ENCODE assay signal across 23 cellular contexts in the genomic region with DNA sequence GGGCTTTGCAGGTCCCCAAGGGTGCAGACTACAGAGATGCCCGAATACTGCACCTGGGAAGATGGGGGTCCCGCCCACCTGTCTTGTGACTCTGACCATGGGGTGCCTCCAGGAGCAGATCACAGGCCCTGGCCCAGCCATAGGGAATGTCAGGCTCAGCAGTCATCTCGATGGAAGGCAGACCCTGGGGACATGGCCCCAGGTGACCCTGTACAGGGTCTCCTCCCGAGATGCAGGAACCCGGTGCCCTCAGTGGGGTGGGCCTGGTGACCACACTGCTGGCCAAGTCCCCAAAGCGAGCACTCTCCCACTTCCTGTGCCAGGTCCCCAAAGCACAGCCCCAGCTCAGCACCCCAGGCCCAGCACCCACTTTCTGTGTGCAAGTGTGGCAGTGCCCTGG.
"Had no signal": no experiment of that assay in that cellular context is flagged by ENCODE, and none has a peak within 500 bp of the region (broad histone marks: within the 10 kb centered on the region; RNA-seq: fewer than 3 reads in every experiment).

No MANE protein-coding gene starts in this region.

- DNase-seq: Kasumi-1, MM.1S, NCI-H1092 treated with DMSO at 0.1 percent for 48 hours, NCI-H1436, NCI-H187, NCI-H2029, NCI-H2081 treated with DMSO at 0.1 percent for 48 hours, NCI-H2171, NCI-H226, NCI-H446, NCI-H510A, NCI-H524 treated with DMSO at 0.1 percent for 48 hours, NCI-H69, NCI-H774, Right ventricle myocardium superior, RPMI8226, SIG-M5 had no signal

- H3K9ac ChIP-seq: KMS-11 had no signal

- H3K4me3 ChIP-seq: K562, SJSA1, SK-N-MC had no signal

- H3K27ac ChIP-seq: HL-60, KMS-11, SJSA1, SK-N-MC had no signal

- H3K36me3 Mint-ChIP-seq: IgD-negative memory B cell had no signal

- H3K36me3 ChIP-seq: SJSA1 had no signal

- ATAC-seq: K562 had no signal

- H3K27me3 Mint-ChIP-seq: IgD-negative memory B cell had no signal

- H3K4me3 Mint-ChIP-seq: IgD-negative memory B cell had no signal

- H3K4me1 ChIP-seq: SJSA1 had no signal

- H3K27me3 ChIP-seq: SJSA1 had no signal

- H3K4me2 ChIP-seq: KMS-11 had no signal

- H3K9me3 ChIP-seq: SJSA1 had no signal

- H3K27ac Mint-ChIP-seq: IgD-negative memory B cell had no signal
